Comparison of ENCODE assay signal across 16 cellular contexts in genomic region chr15:88902846-88903245, GRCh38.
"Had no signal": no experiment of that assay in that cellular context is flagged by ENCODE, and none has a peak within 500 bp of the region (broad histone marks: within the 10 kb centered on the region; RNA-seq: fewer than 3 reads in every experiment).

No MANE protein-coding gene starts in this region.

- H3K4me3 ChIP-seq: dorsolateral prefrontal cortex, lung had no signal

- H3K4me3 Mint-ChIP-seq: activated CD4-positive, alpha-beta T cell treated with anti-CD3 and anti-CD28 coated beads for 36 hours; activated CD8-positive, alpha-beta T cell treated with anti-CD3 and anti-CD28 coated beads for 36 hours; activated naive CD8-positive, alpha-beta T cell treated with anti-CD3 and anti-CD28 coated beads, Interleukin-2, amount 50 U/mL, for 24 hours; mesothelial cell of epicardium; type B pancreatic cell had no signal

- H3K27ac ChIP-seq: dorsolateral prefrontal cortex, neutrophil had no signal

- H3K9me3 ChIP-seq: neutrophil had no signal

- H3K27me3 ChIP-seq: dorsolateral prefrontal cortex had no signal

- H3K9me3 Mint-ChIP-seq: activated CD8-positive, alpha-beta T cell treated with anti-CD3 and anti-CD28 coated beads for 36 hours; activated naive CD8-positive, alpha-beta T cell treated with anti-CD3 and anti-CD28 coated beads, Interleukin-2, amount 50 U/mL, for 24 hours; mesothelial cell of epicardium; type B pancreatic cell had no signal

- DNase-seq: activated CD4-positive, alpha-beta T cell treated with anti-CD3 and anti-CD28 coated beads for 36 hours; activated CD8-positive, alpha-beta memory T cell treated with anti-CD3 and anti-CD28 coated beads, Interleukin-2, amount 50 U/mL, for 4 hours; activated CD8-positive, alpha-beta T cell treated with anti-CD3 and anti-CD28 coated beads for 36 hours; activated naive CD4-positive, alpha-beta T cell; activated naive CD8-positive, alpha-beta T cell treated with anti-CD3 and anti-CD28 coated beads, Interleukin-2, amount 50 U/mL, for 24 hours; dorsolateral prefrontal cortex; left colon; retina; stimulated activated CD4-positive, alpha-beta T cell treated with anti-CD3 and anti-CD28 coated beads, Interleukin-2, amount 100 ng/mL, for 48 hours; stimulated activated naive CD4-positive, alpha-beta T cell; T-helper 2 cell had no signal

- H3K27ac Mint-ChIP-seq: activated naive CD8-positive, alpha-beta T cell treated with anti-CD3 and anti-CD28 coated beads, Interleukin-2, amount 50 U/mL, for 24 hours; mesothelial cell of epicardium; type B pancreatic cell had no signal

- ATAC-seq: activated CD4-positive, alpha-beta T cell treated with anti-CD3 and anti-CD28 coated beads for 36 hours; activated CD8-positive, alpha-beta T cell treated with anti-CD3 and anti-CD28 coated beads for 36 hours; activated naive CD8-positive, alpha-beta T cell treated with anti-CD3 and anti-CD28 coated beads, Interleukin-2, amount 50 U/mL, for 24 hours; left colon; SK-N-SH treated with all-trans-retinoic acid at 6 μM for 48 hours had no signal

- H3K36me3 ChIP-seq: neutrophil had no signal

- H3K27me3 Mint-ChIP-seq: activated CD4-positive, alpha-beta T cell treated with anti-CD3 and anti-CD28 coated beads for 36 hours; activated CD8-positive, alpha-beta T cell treated with anti-CD3 and anti-CD28 coated beads for 36 hours; activated naive CD8-positive, alpha-beta T cell treated with anti-CD3 and anti-CD28 coated beads, Interleukin-2, amount 50 U/mL, for 24 hours; type B pancreatic cell had no signal
